ENCODE assay signal across 36 cellular contexts in genomic region chr12:33226671-33227070, GRCh38.
"Had no signal": no experiment of that assay in that cellular context is flagged by ENCODE, and none has a peak within 500 bp of the region (broad histone marks: within the 10 kb centered on the region; RNA-seq: fewer than 3 reads in every experiment).

No MANE protein-coding gene starts in this region.

- H3K36me3 ChIP-seq: MG63 had no signal

- H3K4me3 ChIP-seq: MG63 had no signal

- H3K27me3 ChIP-seq: MG63 had no signal

- H3K9me3 ChIP-seq: MG63 had no signal

- DNase-seq: Karpas-422, Kasumi-1, MG63, MM.1S, MV-4-11, NCI-H1048, NCI-H1092, NCI-H1092 treated with DMSO at 0.1 percent for 48 hours, NCI-H1105, NCI-H1105 treated with DMSO at 0.1 percent for 48 hours, NCI-H1417, NCI-H1417 treated with DMSO at 0.1 percent for 48 hours, NCI-H1436, NCI-H1436 treated with DMSO at 0.1 percent for 48 hours, NCI-H146, NCI-H1694, NCI-H1694 treated with DMSO at 0.1 percent for 48 hours, NCI-H187, NCI-H187 treated with DMSO at 0.1 percent for 48 hours, NCI-H1930, NCI-H2029, NCI-H2029 treated with DMSO at 0.1 percent for 48 hours, NCI-H2081, NCI-H2081 treated with DMSO at 0.1 percent for 48 hours, NCI-H2107, NCI-H2171, NCI-H2171 treated with DMSO at 0.1 percent for 48 hours, NCI-H2227 treated with DMSO at 0.1 percent for 48 hours, NCI-H226, NCI-H345, NCI-H446, NCI-H446 treated with DMSO at 0.1 percent for 48 hours, NCI-H510A, NCI-H510A treated with DMSO at 0.1 percent for 48 hours, NCI-H524, NCI-H524 treated with DMSO at 0.1 percent for 48 hours had no signal
